Comparison of ENCODE assay signal across 15 cellular contexts in the genomic region with DNA sequence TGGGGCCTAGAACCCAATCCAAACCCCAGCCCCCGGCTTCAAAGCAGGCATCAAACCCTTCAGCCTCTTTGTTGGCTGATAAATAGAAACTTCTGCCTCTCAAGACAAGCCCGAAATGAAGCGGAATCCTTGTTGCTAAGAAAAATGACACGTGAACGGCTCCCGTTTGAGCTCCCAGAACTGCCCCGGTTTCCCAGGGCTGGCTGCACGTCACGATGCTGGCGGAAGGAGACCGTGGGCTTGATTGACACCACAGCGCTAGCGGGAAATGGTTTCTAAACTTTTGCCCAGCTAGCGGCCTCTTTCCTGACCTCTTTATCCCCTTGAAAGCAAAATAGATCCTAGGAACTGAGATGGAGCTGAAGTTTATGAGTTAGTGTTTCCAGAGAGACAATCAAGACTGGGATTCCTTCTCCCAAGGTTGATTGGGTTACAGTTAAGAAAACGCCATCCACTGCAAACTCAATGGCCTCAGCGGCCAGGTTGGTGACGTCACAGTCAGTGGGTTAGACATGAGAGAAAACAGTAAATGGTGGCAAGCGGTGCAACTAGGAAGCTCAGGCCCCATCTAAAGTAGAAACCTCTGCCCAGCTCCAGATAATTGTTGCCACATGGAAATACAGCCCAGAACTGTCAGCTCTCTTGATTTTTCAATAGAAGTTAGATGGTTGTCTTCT.
DNase-seq lines count a peak whose midpoint lies in the region; ATAC-seq and TF ChIP-seq lines count a peak whose summit lies in the region.
"Had no signal": no experiment of that assay in that cellular context is flagged by ENCODE, and none has a peak within 500 bp of the region (broad histone marks: within the 10 kb centered on the region; RNA-seq: fewer than 3 reads in every experiment).

No MANE protein-coding gene starts in this region.

- no peak for TF ChIP-seq CTCF in coronary artery (IDR thresholded peaks at IDR 0.05)
- TF ChIP-seq CTCF in vagina (IDR thresholded peaks at IDR 0.05), result no peak

- no peak for TF ChIP-seq POLR2A in vagina (IDR thresholded peaks at IDR 0.05)

- H3K4me1 ChIP-seq in vagina, result peaks cover 14% of the 10 kb centered on the region

- no peak overlapping the region for H3K27ac Mint-ChIP-seq in activated CD8-positive, alpha-beta memory T cell treated with anti-CD3 and anti-CD28 coated beads, Interleukin-2, amount 10 ng/mL, durations not matched to agents 7 days and 5 days
- no peak overlapping the region for H3K27ac Mint-ChIP-seq in activated CD8-positive, alpha-beta T cell treated with anti-CD3 and anti-CD28 coated beads, Interleukin-2, amount 10 ng/mL, durations not matched to agents 7 days and 5 days
- H3K27ac Mint-ChIP-seq: CD4-positive, CD25-positive, alpha-beta regulatory T cell; naive thymus-derived CD4-positive, alpha-beta T cell had no signal

- H3K36me3 Mint-ChIP-seq in activated CD8-positive, alpha-beta memory T cell treated with anti-CD3 and anti-CD28 coated beads, Interleukin-2, amount 10 ng/mL, durations not matched to agents 7 days and 5 days, result no peaks in the 10 kb centered on the region
- H3K36me3 Mint-ChIP-seq in activated CD8-positive, alpha-beta T cell treated with anti-CD3 and anti-CD28 coated beads, Interleukin-2, amount 10 ng/mL, durations not matched to agents 7 days and 5 days (ENCODE audit: low read depth), result no peaks in the 10 kb centered on the region
- H3K36me3 Mint-ChIP-seq: CD4-positive, CD25-positive, alpha-beta regulatory T cell had no signal

- H3K36me3 ChIP-seq in vagina, result no peaks in the 10 kb centered on the region
- H3K36me3 ChIP-seq: WERI-Rb-1 had no signal

- H3K4me1 Mint-ChIP-seq in activated CD8-positive, alpha-beta memory T cell treated with anti-CD3 and anti-CD28 coated beads, Interleukin-2, amount 10 ng/mL, durations not matched to agents 7 days and 5 days, result no peaks in the 10 kb centered on the region
- H3K4me1 Mint-ChIP-seq in activated CD8-positive, alpha-beta T cell treated with anti-CD3 and anti-CD28 coated beads, Interleukin-2, amount 10 ng/mL, durations not matched to agents 7 days and 5 days (ENCODE audit: low read depth), result no peaks in the 10 kb centered on the region
- H3K4me1 Mint-ChIP-seq: CD4-positive, CD25-positive, alpha-beta regulatory T cell; naive thymus-derived CD4-positive, alpha-beta T cell had no signal

- DNase-seq in activated CD8-positive, alpha-beta memory T cell treated with anti-CD3 and anti-CD28 coated beads for 24 hours, result peak; percentile 3
- no peak for DNase-seq in activated CD8-positive, alpha-beta memory T cell treated with anti-CD3 and anti-CD28 coated beads, Interleukin-2, amount 10 ng/mL, durations not matched to agents 7 days and 5 days
- DNase-seq in coronary artery (ENCODE audit: low spot score) (peak; percentile 65), midbrain (lab: John Stamatoyannopoulos, UW) (peak; percentile 2), vagina (ENCODE audit: extremely low spot score in 2 of 2) (peak in 1 of 2 donors; percentile 32), DMS79 (lab: John Stamatoyannopoulos, UW) (no peak)
- no peak for DNase-seq in activated CD8-positive, alpha-beta T cell treated with anti-CD3 and anti-CD28 coated beads, Interleukin-2, amount 10 ng/mL, durations not matched to agents 7 days and 5 days
- DNase-seq: CD4-positive, CD25-positive, alpha-beta regulatory T cell; left ventricle myocardium superior; naive thymus-derived CD4-positive, alpha-beta T cell; NCI-H2107; retina; stimulated activated CD4-positive, alpha-beta T cell treated with anti-CD3 and anti-CD28 coated beads, Interleukin-1b, Interleukin-23, amount 100 ng/mL, for 48 hours; WERI-Rb-1 had no signal

- peaks cover 24% of the 10 kb centered on the region for H3K27me3 Mint-ChIP-seq in activated CD8-positive, alpha-beta memory T cell treated with anti-CD3 and anti-CD28 coated beads, Interleukin-2, amount 10 ng/mL, durations not matched to agents 7 days and 5 days
- H3K27me3 Mint-ChIP-seq in activated CD8-positive, alpha-beta T cell treated with anti-CD3 and anti-CD28 coated beads, Interleukin-2, amount 10 ng/mL, durations not matched to agents 7 days and 5 days (ENCODE audit: low read depth), result no peaks in the 10 kb centered on the region

- ATAC-seq in activated CD8-positive, alpha-beta memory T cell treated with anti-CD3 and anti-CD28 coated beads, Interleukin-2, amount 10 ng/mL, durations not matched to agents 7 days and 5 days, result no peak
- ATAC-seq in activated CD8-positive, alpha-beta T cell treated with anti-CD3 and anti-CD28 coated beads, Interleukin-2, amount 10 ng/mL, durations not matched to agents 7 days and 5 days, result no peak
- no peak for ATAC-seq in GM21529 (IDR thresholded peaks at IDR 0.05; ENCODE audit: unreplicated experiment)
- ATAC-seq: naive thymus-derived CD4-positive, alpha-beta T cell had no signal

- H3K9me3 ChIP-seq in vagina, result no peaks in the 10 kb centered on the region

- no peak overlapping the region for H3K4me3 ChIP-seq in coronary artery
- no peak overlapping the region for H3K4me3 ChIP-seq in vagina

- POLR2A ChIA-PET in activated CD8-positive, alpha-beta T cell treated with anti-CD3 and anti-CD28 coated beads, Interleukin-2, amount 10 ng/mL, durations not matched to agents 7 days and 5 days (lab: Charles Lee), result no interaction called here

- CTCF ChIA-PET in activated CD8-positive, alpha-beta memory T cell treated with anti-CD3 and anti-CD28 coated beads, Interleukin-2, amount 10 ng/mL, durations not matched to agents 7 days and 5 days (lab: Charles Lee), result interaction anchor here (1.3 kb wide), 1 partner anchor 489 kb away, joined by 4 read pairs; no protein-coding TSS in a partner anchor
- CTCF ChIA-PET in activated CD8-positive, alpha-beta T cell treated with anti-CD3 and anti-CD28 coated beads, Interleukin-2, amount 10 ng/mL, durations not matched to agents 7 days and 5 days (lab: Charles Lee), result no interaction called here

- intact Hi-C loops in vagina (cut with DNase I), result no loop called here

- H3K27ac ChIP-seq in coronary artery, result peak overlapping the region in 1 of 2 donors; percentile 60
- peak overlapping the region; percentile 29 for H3K27ac ChIP-seq in vagina
- H3K27ac ChIP-seq: WERI-Rb-1 had no signal

- H3K9me3 Mint-ChIP-seq in activated CD8-positive, alpha-beta memory T cell treated with anti-CD3 and anti-CD28 coated beads, Interleukin-2, amount 10 ng/mL, durations not matched to agents 7 days and 5 days (ENCODE audit: low read depth), result no peaks in the 10 kb centered on the region
- H3K9me3 Mint-ChIP-seq in activated CD8-positive, alpha-beta T cell treated with anti-CD3 and anti-CD28 coated beads, Interleukin-2, amount 10 ng/mL, durations not matched to agents 7 days and 5 days (ENCODE audit: insufficient read depth), result no peaks in the 10 kb centered on the region

- no peak overlapping the region for H3K4me3 Mint-ChIP-seq in activated CD8-positive, alpha-beta memory T cell treated with anti-CD3 and anti-CD28 coated beads, Interleukin-2, amount 10 ng/mL, durations not matched to agents 7 days and 5 days
- H3K4me3 Mint-ChIP-seq in activated CD8-positive, alpha-beta T cell treated with anti-CD3 and anti-CD28 coated beads, Interleukin-2, amount 10 ng/mL, durations not matched to agents 7 days and 5 days, result no peak overlapping the region
- H3K4me3 Mint-ChIP-seq: CD4-positive, CD25-positive, alpha-beta regulatory T cell; naive thymus-derived CD4-positive, alpha-beta T cell had no signal

- H3K27me3 ChIP-seq in vagina, result no peaks in the 10 kb centered on the region

Comparison
In these comparisons a context has a peak if more than half of its experiments do, and no peak if none do; other contexts are left out.
1. DNase-seq: peak in activated CD8-positive, alpha-beta memory T cell treated with anti-CD3 and anti-CD28 coated beads for 24 hours (single experiment), coronary artery (single experiment) and midbrain (single experiment); none in activated CD8-positive, alpha-beta memory T cell treated with anti-CD3 and anti-CD28 coated beads, Interleukin-2, amount 10 ng/mL, durations not matched to agents 7 days and 5 days (single experiment), DMS79 (single experiment) and activated CD8-positive, alpha-beta T cell treated with anti-CD3 and anti-CD28 coated beads, Interleukin-2, amount 10 ng/mL, durations not matched to agents 7 days and 5 days (single experiment).